In genomic region chr19:46736544-46737274, GRCh38 we compare ENCODE assay signal across 1 cellular context.
A peak's percentile ranks its signal among the peaks of the same experiment; 100 is the strongest.
TF ChIP-seq lines count a peak whose summit lies in the region.

No MANE protein-coding gene starts in this region.

TF ChIP-seq in K562, 482 proteins besides CTCF, POLR2A, EP300 and RAD21 (continued from another document and continues in another):
- TF ChIP-seq, protein P1, sequence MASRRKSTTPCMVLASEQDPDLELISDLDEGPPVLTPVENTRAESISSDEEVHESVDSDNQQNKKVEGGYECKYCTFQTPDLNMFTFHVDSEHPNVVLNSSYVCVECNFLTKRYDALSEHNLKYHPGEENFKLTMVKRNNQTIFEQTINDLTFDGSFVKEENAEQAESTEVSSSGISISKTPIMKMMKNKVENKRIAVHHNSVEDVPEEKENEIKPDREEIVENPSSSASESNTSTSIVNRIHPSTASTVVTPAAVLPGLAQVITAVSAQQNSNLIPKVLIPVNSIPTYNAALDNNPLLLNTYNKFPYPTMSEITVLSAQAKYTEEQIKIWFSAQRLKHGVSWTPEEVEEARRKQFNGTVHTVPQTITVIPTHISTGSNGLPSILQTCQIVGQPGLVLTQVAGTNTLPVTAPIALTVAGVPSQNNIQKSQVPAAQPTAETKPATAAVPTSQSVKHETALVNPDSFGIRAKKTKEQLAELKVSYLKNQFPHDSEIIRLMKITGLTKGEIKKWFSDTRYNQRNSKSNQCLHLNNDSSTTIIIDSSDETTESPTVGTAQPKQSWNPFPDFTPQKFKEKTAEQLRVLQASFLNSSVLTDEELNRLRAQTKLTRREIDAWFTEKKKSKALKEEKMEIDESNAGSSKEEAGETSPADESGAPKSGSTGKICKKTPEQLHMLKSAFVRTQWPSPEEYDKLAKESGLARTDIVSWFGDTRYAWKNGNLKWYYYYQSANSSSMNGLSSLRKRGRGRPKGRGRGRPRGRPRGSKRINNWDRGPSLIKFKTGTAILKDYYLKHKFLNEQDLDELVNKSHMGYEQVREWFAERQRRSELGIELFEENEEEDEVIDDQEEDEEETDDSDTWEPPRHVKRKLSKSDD (conservative IDR thresholded peaks at IDR 0.05; ENCODE audit: low read length) = no peak
- no peak for TF ChIP-seq NR3C1 (CRISPR knock-in tag; IDR thresholded peaks at IDR 0.05)
- peak; percentile 55 for TF ChIP-seq SMARCE1 (IDR thresholded peaks at IDR 0.05)
- TF ChIP-seq HNRNPL (IDR thresholded peaks at IDR 0.05; ENCODE audit: low read depth, low read length) = no peak
- TF ChIP-seq, protein P2, sequence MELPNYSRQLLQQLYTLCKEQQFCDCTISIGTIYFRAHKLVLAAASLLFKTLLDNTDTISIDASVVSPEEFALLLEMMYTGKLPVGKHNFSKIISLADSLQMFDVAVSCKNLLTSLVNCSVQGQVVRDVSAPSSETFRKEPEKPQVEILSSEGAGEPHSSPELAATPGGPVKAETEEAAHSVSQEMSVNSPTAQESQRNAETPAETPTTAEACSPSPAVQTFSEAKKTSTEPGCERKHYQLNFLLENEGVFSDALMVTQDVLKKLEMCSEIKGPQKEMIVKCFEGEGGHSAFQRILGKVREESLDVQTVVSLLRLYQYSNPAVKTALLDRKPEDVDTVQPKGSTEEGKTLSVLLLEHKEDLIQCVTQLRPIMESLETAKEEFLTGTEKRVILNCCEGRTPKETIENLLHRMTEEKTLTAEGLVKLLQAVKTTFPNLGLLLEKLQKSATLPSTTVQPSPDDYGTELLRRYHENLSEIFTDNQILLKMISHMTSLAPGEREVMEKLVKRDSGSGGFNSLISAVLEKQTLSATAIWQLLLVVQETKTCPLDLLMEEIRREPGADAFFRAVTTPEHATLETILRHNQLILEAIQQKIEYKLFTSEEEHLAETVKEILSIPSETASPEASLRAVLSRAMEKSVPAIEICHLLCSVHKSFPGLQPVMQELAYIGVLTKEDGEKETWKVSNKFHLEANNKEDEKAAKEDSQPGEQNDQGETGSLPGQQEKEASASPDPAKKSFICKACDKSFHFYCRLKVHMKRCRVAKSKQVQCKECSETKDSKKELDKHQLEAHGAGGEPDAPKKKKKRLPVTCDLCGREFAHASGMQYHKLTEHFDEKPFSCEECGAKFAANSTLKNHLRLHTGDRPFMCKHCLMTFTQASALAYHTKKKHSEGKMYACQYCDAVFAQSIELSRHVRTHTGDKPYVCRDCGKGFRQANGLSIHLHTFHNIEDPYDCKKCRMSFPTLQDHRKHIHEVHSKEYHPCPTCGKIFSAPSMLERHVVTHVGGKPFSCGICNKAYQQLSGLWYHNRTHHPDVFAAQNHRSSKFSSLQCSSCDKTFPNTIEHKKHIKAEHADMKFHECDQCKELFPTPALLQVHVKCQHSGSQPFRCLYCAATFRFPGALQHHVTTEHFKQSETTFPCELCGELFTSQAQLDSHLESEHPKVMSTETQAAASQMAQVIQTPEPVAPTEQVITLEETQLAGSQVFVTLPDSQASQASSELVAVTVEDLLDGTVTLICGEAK (IDR thresholded peaks at IDR 0.05) = peak; percentile 57; the same call in 1 of the 2 replicates
- TF ChIP-seq, protein P2 (CRISPR knock-in tag; IDR thresholded peaks at IDR 0.05) = no peak
- TF ChIP-seq NCOR1 (IDR thresholded peaks at IDR 0.05) = peak; percentile 20; the same call in 1 of the 2 replicates
- TF ChIP-seq ZNF212 (CRISPR knock-in tag; IDR thresholded peaks at IDR 0.05) = no peak
- no peak for TF ChIP-seq MTF1 (CRISPR knock-in tag; IDR thresholded peaks at IDR 0.05; ENCODE audit: borderline replicate concordance)
- TF ChIP-seq HNRNPLL (IDR thresholded peaks at IDR 0.05; ENCODE audit: low read depth, low read length, poor library complexity, severe bottlenecking) = no peak
- TF ChIP-seq, protein P3, sequence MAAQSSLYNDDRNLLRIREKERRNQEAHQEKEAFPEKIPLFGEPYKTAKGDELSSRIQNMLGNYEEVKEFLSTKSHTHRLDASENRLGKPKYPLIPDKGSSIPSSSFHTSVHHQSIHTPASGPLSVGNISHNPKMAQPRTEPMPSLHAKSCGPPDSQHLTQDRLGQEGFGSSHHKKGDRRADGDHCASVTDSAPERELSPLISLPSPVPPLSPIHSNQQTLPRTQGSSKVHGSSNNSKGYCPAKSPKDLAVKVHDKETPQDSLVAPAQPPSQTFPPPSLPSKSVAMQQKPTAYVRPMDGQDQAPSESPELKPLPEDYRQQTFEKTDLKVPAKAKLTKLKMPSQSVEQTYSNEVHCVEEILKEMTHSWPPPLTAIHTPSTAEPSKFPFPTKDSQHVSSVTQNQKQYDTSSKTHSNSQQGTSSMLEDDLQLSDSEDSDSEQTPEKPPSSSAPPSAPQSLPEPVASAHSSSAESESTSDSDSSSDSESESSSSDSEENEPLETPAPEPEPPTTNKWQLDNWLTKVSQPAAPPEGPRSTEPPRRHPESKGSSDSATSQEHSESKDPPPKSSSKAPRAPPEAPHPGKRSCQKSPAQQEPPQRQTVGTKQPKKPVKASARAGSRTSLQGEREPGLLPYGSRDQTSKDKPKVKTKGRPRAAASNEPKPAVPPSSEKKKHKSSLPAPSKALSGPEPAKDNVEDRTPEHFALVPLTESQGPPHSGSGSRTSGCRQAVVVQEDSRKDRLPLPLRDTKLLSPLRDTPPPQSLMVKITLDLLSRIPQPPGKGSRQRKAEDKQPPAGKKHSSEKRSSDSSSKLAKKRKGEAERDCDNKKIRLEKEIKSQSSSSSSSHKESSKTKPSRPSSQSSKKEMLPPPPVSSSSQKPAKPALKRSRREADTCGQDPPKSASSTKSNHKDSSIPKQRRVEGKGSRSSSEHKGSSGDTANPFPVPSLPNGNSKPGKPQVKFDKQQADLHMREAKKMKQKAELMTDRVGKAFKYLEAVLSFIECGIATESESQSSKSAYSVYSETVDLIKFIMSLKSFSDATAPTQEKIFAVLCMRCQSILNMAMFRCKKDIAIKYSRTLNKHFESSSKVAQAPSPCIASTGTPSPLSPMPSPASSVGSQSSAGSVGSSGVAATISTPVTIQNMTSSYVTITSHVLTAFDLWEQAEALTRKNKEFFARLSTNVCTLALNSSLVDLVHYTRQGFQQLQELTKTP (IDR thresholded peaks at IDR 0.05; ENCODE audit: low read depth in 1 of 2, partially characterized antibody in 2 of 2) = no peak
- TF ChIP-seq, protein P4, sequence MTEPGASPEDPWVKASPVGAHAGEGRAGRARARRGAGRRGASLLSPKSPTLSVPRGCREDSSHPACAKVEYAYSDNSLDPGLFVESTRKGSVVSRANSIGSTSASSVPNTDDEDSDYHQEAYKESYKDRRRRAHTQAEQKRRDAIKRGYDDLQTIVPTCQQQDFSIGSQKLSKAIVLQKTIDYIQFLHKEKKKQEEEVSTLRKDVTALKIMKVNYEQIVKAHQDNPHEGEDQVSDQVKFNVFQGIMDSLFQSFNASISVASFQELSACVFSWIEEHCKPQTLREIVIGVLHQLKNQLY (CRISPR knock-in tag; conservative IDR thresholded peaks at IDR 0.05) = no peak
- TF ChIP-seq, protein P5, sequence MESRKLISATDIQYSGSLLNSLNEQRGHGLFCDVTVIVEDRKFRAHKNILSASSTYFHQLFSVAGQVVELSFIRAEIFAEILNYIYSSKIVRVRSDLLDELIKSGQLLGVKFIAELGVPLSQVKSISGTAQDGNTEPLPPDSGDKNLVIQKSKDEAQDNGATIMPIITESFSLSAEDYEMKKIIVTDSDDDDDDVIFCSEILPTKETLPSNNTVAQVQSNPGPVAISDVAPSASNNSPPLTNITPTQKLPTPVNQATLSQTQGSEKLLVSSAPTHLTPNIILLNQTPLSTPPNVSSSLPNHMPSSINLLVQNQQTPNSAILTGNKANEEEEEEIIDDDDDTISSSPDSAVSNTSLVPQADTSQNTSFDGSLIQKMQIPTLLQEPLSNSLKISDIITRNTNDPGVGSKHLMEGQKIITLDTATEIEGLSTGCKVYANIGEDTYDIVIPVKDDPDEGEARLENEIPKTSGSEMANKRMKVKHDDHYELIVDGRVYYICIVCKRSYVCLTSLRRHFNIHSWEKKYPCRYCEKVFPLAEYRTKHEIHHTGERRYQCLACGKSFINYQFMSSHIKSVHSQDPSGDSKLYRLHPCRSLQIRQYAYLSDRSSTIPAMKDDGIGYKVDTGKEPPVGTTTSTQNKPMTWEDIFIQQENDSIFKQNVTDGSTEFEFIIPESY (CRISPR knock-in tag; IDR thresholded peaks at IDR 0.05) = peak; percentile 42; the same call in 1 of the 2 replicates
- TF ChIP-seq SMAD1 (IDR thresholded peaks at IDR 0.05; ENCODE audit: low read depth, low read length, partially characterized antibody) = no peak
- TF ChIP-seq, protein P6, sequence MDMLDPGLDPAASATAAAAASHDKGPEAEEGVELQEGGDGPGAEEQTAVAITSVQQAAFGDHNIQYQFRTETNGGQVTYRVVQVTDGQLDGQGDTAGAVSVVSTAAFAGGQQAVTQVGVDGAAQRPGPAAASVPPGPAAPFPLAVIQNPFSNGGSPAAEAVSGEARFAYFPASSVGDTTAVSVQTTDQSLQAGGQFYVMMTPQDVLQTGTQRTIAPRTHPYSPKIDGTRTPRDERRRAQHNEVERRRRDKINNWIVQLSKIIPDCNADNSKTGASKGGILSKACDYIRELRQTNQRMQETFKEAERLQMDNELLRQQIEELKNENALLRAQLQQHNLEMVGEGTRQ (CRISPR knock-in tag; IDR thresholded peaks at IDR 0.05) = peak; percentile 92
- peak; percentile 78 for TF ChIP-seq CREM (IDR thresholded peaks at IDR 0.05; ENCODE audit: low read depth)
- TF ChIP-seq, protein P7, sequence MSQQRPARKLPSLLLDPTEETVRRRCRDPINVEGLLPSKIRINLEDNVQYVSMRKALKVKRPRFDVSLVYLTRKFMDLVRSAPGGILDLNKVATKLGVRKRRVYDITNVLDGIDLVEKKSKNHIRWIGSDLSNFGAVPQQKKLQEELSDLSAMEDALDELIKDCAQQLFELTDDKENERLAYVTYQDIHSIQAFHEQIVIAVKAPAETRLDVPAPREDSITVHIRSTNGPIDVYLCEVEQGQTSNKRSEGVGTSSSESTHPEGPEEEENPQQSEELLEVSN (IDR thresholded peaks at IDR 0.05; ENCODE audit: borderline replicate concordance in 1 of 2, extremely low read depth in 1 of 2, insufficient read depth in 1 of 2, insufficient read length in 1 of 2, low read depth in 1 of 2, low read length in 1 of 2, poor library complexity in 1 of 2, severe bottlenecking in 1 of 2) = peak in 1 of 2 experiments; percentile 40
- TF ChIP-seq ZNF140 (CRISPR knock-in tag; IDR thresholded peaks at IDR 0.05) = no peak
- TF ChIP-seq ARNT (IDR thresholded peaks at IDR 0.05) = no peak
